In the genomic region with DNA sequence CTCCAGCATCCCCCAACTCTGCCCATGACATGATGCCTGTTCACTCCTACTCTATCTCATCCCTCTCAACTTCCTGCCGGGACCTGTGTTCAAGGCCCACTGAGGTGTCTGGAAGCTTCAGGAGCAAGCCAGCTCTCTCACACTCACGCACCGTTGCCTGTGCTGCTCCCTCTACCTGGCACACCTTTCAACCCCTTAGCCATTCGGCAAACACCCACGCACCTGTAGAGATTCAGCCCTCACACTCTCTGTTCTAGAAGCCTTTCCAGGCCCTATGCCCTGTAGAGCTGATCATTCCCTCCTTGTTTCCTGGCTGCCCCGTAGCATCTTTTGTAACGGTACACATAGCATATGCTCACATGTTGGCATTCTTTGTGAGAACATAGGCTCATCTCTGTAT, we compare ENCODE assay signal across 28 cellular contexts. TPM values are rescaled to one million over a fixed set of nuclear protein-coding genes. Genes with fewer than 3 reads are reported as not detected.
DNase-seq lines count a peak whose midpoint lies in the region; ATAC-seq, FAIRE-seq and TF ChIP-seq lines count a peak whose summit lies in the region.
"Had no signal": no experiment of that assay in that cellular context is flagged by ENCODE, and none has a peak within 500 bp of the region (broad histone marks: within the 10 kb centered on the region; RNA-seq: fewer than 3 reads in every experiment).

No MANE protein-coding gene starts in this region.

- no peak overlapping the region for H3K9ac ChIP-seq in H1 (replicated peaks in 1 of 4; ENCODE audit: extremely low read depth in 1 of 4, low read depth in 3 of 4, low read length in 3 of 4)
- peak overlapping the region; percentile 76 to 99 for H3K9ac ChIP-seq in liver (ENCODE audit: low read depth in 1 of 2, low read length in 2 of 2)
- H3K9ac ChIP-seq in neuronal stem cell (ENCODE audit: low read depth, low read length, poor library complexity): no peak overlapping the region
- H3K9ac ChIP-seq: BLaER1 treated with 17β-estradiol and CSF1 and Interleukin-3, amounts not matched to agents 10 nM and 100 nM; GM23248 had no signal

- no peak overlapping the region for H2BK20ac ChIP-seq in H1 (ENCODE audit: low read length)

- ATAC-seq in stimulated activated naive CD8-positive, alpha-beta T cell treated with anti-CD3 and anti-CD28 coated beads, Interleukin-15, amount 100 ng/mL, for 72 hours: peak; percentile 15
- ATAC-seq in stimulated activated naive CD8-positive, alpha-beta T cell treated with anti-CD3 and anti-CD28 coated beads, Interleukin-15, Interleukin-2, amounts not matched to agents 100 U/mL and 50 U/mL, for 24 hours: no peak
- ATAC-seq in GM18511 (IDR thresholded peaks at IDR 0.05; ENCODE audit: unreplicated experiment): no peak

- H2BK15ac ChIP-seq in H1 (ENCODE audit: low read length): no peak overlapping the region
- no peak overlapping the region for H2BK15ac ChIP-seq in neuronal stem cell (ENCODE audit: low read length)

- no peak overlapping the region for H3K4me2 ChIP-seq in H1 (ENCODE audit: insufficient read depth in 1 of 2, low read depth in 2 of 2, low read length in 2 of 2)
- H3K4me2 ChIP-seq in neuronal stem cell (ENCODE audit: insufficient read depth, low read length, poor library complexity, severe bottlenecking): no peak overlapping the region
- H3K4me2 ChIP-seq: BLaER1 treated with 17β-estradiol and CSF1 and Interleukin-3, amounts not matched to agents 10 nM and 100 nM had no signal

- no peaks in the 10 kb centered on the region for H3K4me1 ChIP-seq in H1 (replicated peaks in 1 of 4; ENCODE audit: control insufficient read depth in 3 of 4, insufficient read depth in 4 of 4, low read length in 3 of 4)
- peaks cover 3 to 55% (median 25%) of the 10 kb centered on the region in 4 donors for H3K4me1 ChIP-seq in liver (ENCODE audit: control insufficient read depth in 4 of 4, insufficient read depth in 4 of 4, low read length in 3 of 4)
- peaks cover 0 to 11% of the 10 kb centered on the region in 2 donors for H3K4me1 ChIP-seq in neuronal stem cell (ENCODE audit: control insufficient read depth in 2 of 2, insufficient read depth in 1 of 2, low read depth in 1 of 2, low read length in 2 of 2)
- H3K4me1 ChIP-seq: BE2C; BLaER1 treated with 17β-estradiol and CSF1 and Interleukin-3, amounts not matched to agents 10 nM and 100 nM had no signal

- H3K4me3 Mint-ChIP-seq in stimulated activated naive CD8-positive, alpha-beta T cell treated with anti-CD3 and anti-CD28 coated beads, Interleukin-15, amount 100 ng/mL, for 72 hours: no peak overlapping the region
- H3K4me3 Mint-ChIP-seq: CD14-positive monocyte; CD4-positive, alpha-beta T cell; CD8-positive, alpha-beta memory T cell had no signal

- peak overlapping the region in 1 of 2 donors; percentile 20 for H3K27ac Mint-ChIP-seq in stimulated activated naive CD8-positive, alpha-beta T cell treated with anti-CD3 and anti-CD28 coated beads, Interleukin-15, amount 100 ng/mL, for 72 hours
- H3K27ac Mint-ChIP-seq: CD4-positive, alpha-beta T cell; CD8-positive, alpha-beta memory T cell had no signal

- H3K79me2 ChIP-seq in H1 (ENCODE audit: control insufficient read depth in 1 of 2, insufficient read depth in 2 of 2, low read length in 2 of 2): no peaks in the 10 kb centered on the region

- H4K5ac ChIP-seq in H1 (ENCODE audit: insufficient read length, low read depth, low read length): no peak overlapping the region

- H3K27ac ChIP-seq in H1 (ENCODE audit: low read depth, low read length) (no peak overlapping the region), liver (ENCODE audit: low read depth in 1 of 2, low read length in 2 of 2) (peak overlapping the region; percentile 91 to 93), neuronal stem cell (replicated peaks; ENCODE audit: low read length) (no peak overlapping the region)
- H3K27ac ChIP-seq: 22Rv1; BLaER1 treated with 17β-estradiol and CSF1 and Interleukin-3, amounts not matched to agents 10 nM and 100 nM; GM23248 had no signal

- H3K79me1 ChIP-seq in H1 (ENCODE audit: low read depth, low read length): no peaks in the 10 kb centered on the region
- no peaks in the 10 kb centered on the region for H3K79me1 ChIP-seq in neuronal stem cell (ENCODE audit: low read depth, low read length)

- DNase-seq in stimulated activated naive CD8-positive, alpha-beta T cell treated with anti-CD3 and anti-CD28 coated beads, Interleukin-15, amount 100 ng/mL, for 72 hours: no peak
- DNase-seq in stimulated activated naive CD8-positive, alpha-beta T cell treated with anti-CD3 and anti-CD28 coated beads, Interleukin-15, Interleukin-2, amounts not matched to agents 100 U/mL and 50 U/mL, for 24 hours: no peak
- DNase-seq in H1 (ENCODE audit: low read depth in 1 of 2, low spot score in 2 of 2) (no peak), neuronal stem cell (ENCODE audit: low spot score) (no peak), NK-92 (lab: John Stamatoyannopoulos, UW; ENCODE audit: unreplicated experiment) (no peak), AG08395 (ENCODE audit: low spot score) (no peak)
- DNase-seq: AML-193; BE2C; Calu3; CD4-positive, alpha-beta T cell; CD8-positive, alpha-beta memory T cell; DMS53; DMS79 treated with DMSO at 0.1 percent for 48 hours; GF-D8; HCEC 1CT had no signal

- POLR2A ChIA-PET in H1 (lab: Charles Lee; ENCODE audit: partially characterized antibody): interaction anchor here (1.2 kb wide), 1 partner anchor 125 kb away, joined by 3 read pairs; no protein-coding TSS in a partner anchor

- TF ChIP-seq RAD21 in H1 (IDR thresholded peaks at IDR 0.05 in 1 of 2, conservative IDR thresholded peaks at IDR 0.05 in 1 of 2; ENCODE audit: low read depth in 2 of 2, low read length in 2 of 2) (no peak), liver (IDR thresholded peaks at IDR 0.05) (no peak)

- H3K14ac ChIP-seq in H1 (ENCODE audit: insufficient read length) (no peak overlapping the region), neuronal stem cell (ENCODE audit: low read length) (no peak overlapping the region)

- no peak for FAIRE-seq in H1 (lab: Jason Lieb, UNC)
- FAIRE-seq: A204.1, GM12891, GM19239, H54 had no signal

- no peak for TF ChIP-seq EP300 in H1 (IDR thresholded peaks at IDR 0.05; ENCODE audit: borderline replicate concordance in 1 of 2, low read depth in 2 of 2, low read length in 2 of 2)

- 91% methylated on average over 7 of the region's 7 CpGs; no CpG with 5 or more reads in 1 of the 2 experiments for WGBS in H1 (ENCODE audit: extremely low coverage in 1 of 2, insufficient coverage in 1 of 2, insufficient read length in 1 of 2, insufficient replicate concordance in 2 of 2, low coverage in 1 of 2, low lambda C conversion rate in 2 of 2, missing lambda C conversion rate in 1 of 2), 2 experiments
- 34% methylated on average over 7 of the region's 7 CpGs for WGBS in liver
- WGBS in neuronal stem cell (ENCODE audit: extremely low coverage in 2 of 2, insufficient read length in 2 of 2, insufficient replicate concordance in 1 of 2), 2 donors: no CpG with 5 or more reads among the region's 7 CpGs

- CTCF ChIA-PET in H1 (lab: Charles Lee; ENCODE audit: partially characterized antibody): interaction anchor here (0.9 to 13.5 kb wide), 6 partner anchors 16 to 144 kb away, joined by 3 to 193 read pairs (median 3); no protein-coding TSS in a partner anchor

- H4K8ac ChIP-seq in H1 (ENCODE audit: extremely low read depth, insufficient read depth, low read length) (no peak overlapping the region), neuronal stem cell (ENCODE audit: low read depth, low read length) (no peak overlapping the region)

- H2BK12ac ChIP-seq in H1 (ENCODE audit: low read depth, low read length): no peak overlapping the region; the same call in 1 of the 2 replicates
- no peak overlapping the region for H2BK12ac ChIP-seq in neuronal stem cell (ENCODE audit: low read length)

- H3K23ac ChIP-seq in H1 (ENCODE audit: insufficient read length) (no peak overlapping the region), neuronal stem cell (ENCODE audit: low read depth, low read length, poor library complexity) (peak overlapping the region; percentile 6)

- peaks cover 4 to 12% of the 10 kb centered on the region in 2 donors for H3K9me3 Mint-ChIP-seq in stimulated activated naive CD8-positive, alpha-beta T cell treated with anti-CD3 and anti-CD28 coated beads, Interleukin-15, amount 100 ng/mL, for 72 hours

- H3K4ac ChIP-seq in H1 (replicated peaks; ENCODE audit: insufficient read length, low read depth, low read length) (no peak overlapping the region), neuronal stem cell (ENCODE audit: low read length) (no peak overlapping the region)

- TF ChIP-seq CTCF in H1 (IDR thresholded peaks at IDR 0.05; ENCODE audit: control extremely low read depth in 1 of 3, insufficient read depth in 1 of 3, low read depth in 1 of 3, low read length in 3 of 3) (no peak), liver (IDR thresholded peaks at IDR 0.05; ENCODE audit: low read depth, low read length, missing input control) (no peak)

- no peaks in the 10 kb centered on the region for H3K23me2 ChIP-seq in H1 (ENCODE audit: low read depth, low read length)

- H4K20me1 ChIP-seq in H1 (replicated peaks in 1 of 2; ENCODE audit: control insufficient read depth in 1 of 2, insufficient read depth in 2 of 2, low read length in 2 of 2): no peaks in the 10 kb centered on the region
- H4K20me1 ChIP-seq: BLaER1 treated with 17β-estradiol and CSF1 and Interleukin-3, amounts not matched to agents 10 nM and 100 nM had no signal

- H2BK5ac ChIP-seq in H1 (ENCODE audit: low read depth, low read length): no peak overlapping the region
- no peak overlapping the region for H2BK5ac ChIP-seq in neuronal stem cell (ENCODE audit: low read length)

- H3K9me3 ChIP-seq in H1 (ENCODE audit: insufficient read depth in 2 of 2, low read depth in 1 of 2, low read length in 1 of 2) (no peaks in the 10 kb centered on the region), liver (ENCODE audit: control insufficient read depth in 4 of 4, low read length in 3 of 4) (no peaks in the 10 kb centered on the region), neuronal stem cell (replicated peaks in 1 of 2; ENCODE audit: control insufficient read depth in 2 of 2, insufficient read depth in 1 of 2, low read depth in 1 of 2, low read length in 2 of 2) (no peaks in the 10 kb centered on the region)
- H3K9me3 ChIP-seq: BE2C had no signal

- no peaks in the 10 kb centered on the region for H3K4me1 Mint-ChIP-seq in stimulated activated naive CD8-positive, alpha-beta T cell treated with anti-CD3 and anti-CD28 coated beads, Interleukin-15, amount 100 ng/mL, for 72 hours
- H3K4me1 Mint-ChIP-seq: CD14-positive monocyte; CD8-positive, alpha-beta memory T cell had no signal

- H3K4me3 ChIP-seq in H1 (ENCODE audit: extremely low read depth in 1 of 4, insufficient read depth in 2 of 4, low read depth in 3 of 4, low read length in 4 of 4): no peak overlapping the region
- peak overlapping the region; percentile 59 to 93 (median 90) for H3K4me3 ChIP-seq in liver (ENCODE audit: low read depth in 1 of 3, low read length in 3 of 3)
- H3K4me3 ChIP-seq in neuronal stem cell (ENCODE audit: low read length in 2 of 2): peak overlapping the region in 1 of 2 donors; percentile 9
- H3K4me3 ChIP-seq: BLaER1 treated with 17β-estradiol and CSF1 and Interleukin-3, amounts not matched to agents 10 nM and 100 nM; GM23248 had no signal

- no peak overlapping the region for H4K91ac ChIP-seq in H1 (replicated peaks; ENCODE audit: insufficient read length, low read length)
- no peak overlapping the region for H4K91ac ChIP-seq in neuronal stem cell (ENCODE audit: low read depth, low read length, poor library complexity)

- H3K56ac ChIP-seq in H1 (replicated peaks; ENCODE audit: insufficient read length, low read depth, low read length): no peak overlapping the region

- H2AK5ac ChIP-seq in H1 (ENCODE audit: low read depth, low read length) (no peak overlapping the region), neuronal stem cell (ENCODE audit: low read depth, low read length) (no peak overlapping the region)

- H2AFZ ChIP-seq in H1 (ENCODE audit: low read length): 0 out of 2 replicates have a peak overlapping the region, but pooled peaks have one; percentile 1
- H2AFZ ChIP-seq in neuronal stem cell (ENCODE audit: low read length): peak overlapping the region; percentile 56
- H2AFZ ChIP-seq: GM23248 had no signal

- H3K18ac ChIP-seq in H1 (ENCODE audit: extremely low read depth, low read length) (peak overlapping the region; percentile 24; the same call in 1 of the 2 replicates), neuronal stem cell (ENCODE audit: low read length) (no peak overlapping the region)

- H2BK120ac ChIP-seq in H1 (replicated peaks; ENCODE audit: low read depth, low read length) (no peak overlapping the region), neuronal stem cell (ENCODE audit: low read depth, low read length) (no peak overlapping the region)

- no peak for TF ChIP-seq POLR2A in H1 (IDR thresholded peaks at IDR 0.05; ENCODE audit: control extremely low read depth in 1 of 2, low read depth in 2 of 2, low read length in 2 of 2)

- H3K27me3 ChIP-seq in H1 (replicated peaks in 1 of 4; ENCODE audit: control insufficient read depth in 3 of 4, extremely low read depth in 1 of 4, insufficient read depth in 3 of 4, low read length in 3 of 4) (no peaks in the 10 kb centered on the region), liver (ENCODE audit: control insufficient read depth in 4 of 4, insufficient read depth in 4 of 4, low read length in 3 of 4) (no peaks in the 10 kb centered on the region), neuronal stem cell (ENCODE audit: control insufficient read depth in 3 of 3, insufficient read depth in 3 of 3, low read depth in 1 of 3, low read length in 3 of 3) (peaks cover 0 to 3% (median 0%) of the 10 kb centered on the region in 3 experiments)
- H3K27me3 ChIP-seq: BE2C; BLaER1 treated with 17β-estradiol and CSF1 and Interleukin-3, amounts not matched to agents 10 nM and 100 nM had no signal

- H3K36me3 ChIP-seq in H1 (ENCODE audit: control insufficient read depth in 2 of 4, insufficient read depth in 4 of 4, low read length in 3 of 4): no peaks in the 10 kb centered on the region
- peaks cover 0 to 11% (median 4%) of the 10 kb centered on the region in 4 donors for H3K36me3 ChIP-seq in liver (ENCODE audit: control insufficient read depth in 4 of 4, insufficient read depth in 3 of 4, low read depth in 1 of 4, low read length in 3 of 4)
- no peaks in the 10 kb centered on the region for H3K36me3 ChIP-seq in neuronal stem cell (replicated peaks in 1 of 2; ENCODE audit: control insufficient read depth in 2 of 2, insufficient read depth in 2 of 2, low read length in 2 of 2)
- H3K36me3 ChIP-seq: BE2C; BLaER1 treated with 17β-estradiol and CSF1 and Interleukin-3, amounts not matched to agents 10 nM and 100 nM had no signal

- H3K27me3 Mint-ChIP-seq in stimulated activated naive CD8-positive, alpha-beta T cell treated with anti-CD3 and anti-CD28 coated beads, Interleukin-15, amount 100 ng/mL, for 72 hours: peaks cover 13% of the 10 kb centered on the region

RNA-seq across cellular contexts. Expression of a gene that starts 1.5 kb away (rescaled TPM):
- not detected in 2 replicates for total RNA-seq in H1 (2021; fragmentation: NEBNext Ultra II Directional; extraction: Animal tissue kit (Norgen Biotek cat#: 25700))
- polyA plus RNA-seq in H1 (2011; rRNA removed) (not detected in 2 replicates), liver (100 to 1,000 TPM; 299 to 413 TPM)
- not detected for polyA plus RNA-seq in H1 (2011; cell fraction: cytosol; rRNA removed)
- not detected for polyA plus RNA-seq in H1 (2011; cell fraction: nucleus; rRNA removed)
- not detected in 4 replicates for polyA plus RNA-seq in H1 (2012, experiment 1 of 2)
- not detected for polyA plus RNA-seq in H1 (2012, experiment 2 of 2)
- polyA plus RNA-seq in H1 (2013, experiment 1 of 2): not detected
- not detected for polyA plus RNA-seq in H1 (2013, experiment 2 of 2)
- polyA minus RNA-seq in H1 (2011; rRNA and poly(A)+ RNA removed): not detected in 2 replicates
- polyA minus RNA-seq in H1 (2011; cell fraction: cytosol; rRNA and poly(A)+ RNA removed): not detected
- not detected for polyA minus RNA-seq in H1 (2011; cell fraction: nucleus; rRNA and poly(A)+ RNA removed)
- total RNA-seq in liver: 100 to 1,000 TPM; 151 to 703 TPM
- not detected for polyA plus RNA-seq in neuronal stem cell (2013, experiment 1 of 2)
- not detected for polyA plus RNA-seq in neuronal stem cell (2013, experiment 2 of 2)
- total RNA-seq: Calu3; CD4-positive, alpha-beta T cell; CD8-positive, alpha-beta memory T cell; Daoy; G401; GM23248 had no signal
- polyA plus RNA-seq: AG04450; CD14-positive monocyte; CD8-positive, alpha-beta memory T cell; GM23248 had no signal

Comparison
In these comparisons a context has a peak if more than half of its experiments do, and no peak if none do; other contexts are left out.
1. H3K27ac ChIP-seq: peak in liver (2 of 2); none in H1 (single experiment) and neuronal stem cell (single experiment).
2. H3K4me3 ChIP-seq: peak in liver (3 of 3); none in H1 (0 of 4).
3. H3K9ac ChIP-seq: peak in liver (2 of 2); none in H1 (0 of 4) and neuronal stem cell (single experiment).
4. RNA of a gene that starts 1.5 kb away (total RNA-seq): 151 to 703 TPM in liver; not detected in H1; every median in the first group is over 100 times any median in the second.